Comparison of ENCODE assay signal across 16 cellular contexts in the genomic region with DNA sequence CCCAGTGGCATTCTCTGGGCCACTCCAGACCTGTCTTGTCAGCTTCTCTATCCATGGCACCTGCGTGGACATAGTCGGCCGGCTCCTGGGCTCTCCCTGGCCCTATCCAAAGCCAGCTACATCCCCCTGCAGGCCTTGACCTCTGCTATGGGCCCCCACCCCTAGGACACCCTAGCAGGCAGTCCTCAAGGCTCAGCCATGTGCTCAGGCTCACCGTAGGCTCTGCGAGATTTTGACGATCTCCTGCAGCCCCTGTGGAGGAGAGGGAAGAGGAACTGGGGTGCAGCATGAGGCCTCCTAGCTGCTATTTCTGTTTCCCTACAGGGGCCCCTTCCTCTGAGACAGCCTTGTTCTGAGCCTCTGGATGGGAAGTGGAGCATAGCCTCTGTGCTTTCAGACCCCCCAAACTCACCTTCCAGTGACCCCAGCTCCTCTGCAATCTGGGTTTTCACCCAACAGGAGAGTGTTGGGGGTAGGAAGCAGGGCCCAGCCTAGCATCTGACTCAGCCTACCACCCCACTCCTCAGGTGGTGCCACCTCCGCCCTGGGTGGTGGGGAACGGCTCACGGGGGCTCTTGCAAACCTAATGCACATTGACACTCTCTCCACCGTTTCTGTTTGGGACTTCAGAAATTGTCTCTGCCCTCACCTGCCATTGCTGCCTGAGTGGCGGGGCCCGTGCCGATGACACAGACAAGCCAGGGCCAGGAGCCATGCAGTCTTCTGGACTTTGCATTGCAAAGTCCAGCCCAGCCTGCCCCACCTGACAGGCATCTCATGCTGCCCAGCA. TPM values are rescaled to one million over a fixed set of nuclear protein-coding genes. Genes with fewer than 3 reads are reported as not detected.
A peak's percentile ranks its signal among the peaks of the same experiment; 100 is the strongest.
DNase-seq lines count a peak whose midpoint lies in the region; ATAC-seq, FAIRE-seq and TF ChIP-seq lines count a peak whose summit lies in the region.
"Had no signal": no experiment of that assay in that cellular context is flagged by ENCODE, and none has a peak within 500 bp of the region (broad histone marks: within the 10 kb centered on the region; RNA-seq: fewer than 3 reads in every experiment).

No MANE protein-coding gene starts in this region.

- no peak overlapping the region for H3K27ac ChIP-seq in RWPE2 (ENCODE audit: poor library complexity, severe bottlenecking)
- H3K27ac ChIP-seq: pancreas had no signal

- H3K36me3 ChIP-seq in RWPE2 (ENCODE audit: low read depth), result no peaks in the 10 kb centered on the region
- H3K36me3 ChIP-seq: pancreas had no signal

- FAIRE-seq in GM12891 (lab: Jason Lieb, UNC), result no peak
- FAIRE-seq: pancreas had no signal

- no peaks in the 10 kb centered on the region for H3K9me3 ChIP-seq in RWPE2 (ENCODE audit: severe bottlenecking)
- H3K9me3 ChIP-seq: pancreas had no signal

- no peak for TF ChIP-seq POLR2A in GM12891 (IDR thresholded peaks at IDR 0.05; ENCODE audit: low read depth, low read length)

- ATAC-seq in RWPE2 (ENCODE audit: low read depth) (no peak), HG03521 (IDR thresholded peaks at IDR 0.05; ENCODE audit: unreplicated experiment) (no peak)

- H3K4me3 ChIP-seq in RWPE2 (ENCODE audit: severe bottlenecking), result no peak overlapping the region
- H3K4me3 ChIP-seq: lung, pancreas had no signal

- H3K4me1 ChIP-seq in RWPE2 (ENCODE audit: insufficient read depth, poor library complexity, severe bottlenecking), result no peaks in the 10 kb centered on the region
- H3K4me1 ChIP-seq: pancreas had no signal

- H3K27me3 ChIP-seq in RWPE2 (ENCODE audit: insufficient read depth, poor library complexity, severe bottlenecking), result peaks cover 29% of the 10 kb centered on the region
- H3K27me3 ChIP-seq: pancreas had no signal

- TF ChIP-seq CTCF in RWPE2 (IDR thresholded peaks at IDR 0.05; ENCODE audit: poor library complexity, severe bottlenecking), result no peak

- intact Hi-C loops in cardiac septum (cut with DNase I), result no loop called here

- DNase-seq in GM12891 (ENCODE audit: insufficient read length, low spot score) (no peak), RWPE2 (ENCODE audit: low spot score) (peak; percentile 54), cardiac septum (ENCODE audit: low spot score) (peak; percentile 68), putamen (ENCODE audit: low spot score) (peak; percentile 45), iPS-NIHi11 (ENCODE audit: low spot score) (no peak), 8988T (no peak)
- no peak for DNase-seq in activated CD4-positive, alpha-beta T cell treated with anti-CD3 and anti-CD28 coated beads, Interleukin-2, amount 50 U/mL, for 48 hours
- DNase-seq: activated CD4-positive, alpha-beta memory T cell treated with anti-CD3 and anti-CD28 coated beads, Interleukin-2, amount 10 ng/mL, durations not matched to agents 7 days and 5 days; endodermal cell; NCI-H1436 treated with DMSO at 0.1 percent for 48 hours; NCI-H526 treated with DMSO at 0.1 percent for 48 hours; stimulated activated naive CD4-positive, alpha-beta T cell; SW 1271 had no signal

TF ChIP-seq in GM12891, 5 proteins besides CTCF, POLR2A, EP300 and RAD21:
- TF ChIP-seq SPI1 (IDR thresholded peaks at IDR 0.05; ENCODE audit: low read depth, low read length) (peak; percentile 45; the same call in 1 of the 2 replicates), TAF1 (IDR thresholded peaks at IDR 0.05; ENCODE audit: low read depth, low read length) (no peak)

RNA-seq across cellular contexts. Expression of gene HRH2, which starts 36.7 kb away (rescaled TPM):
- 0.01 TPM for polyA plus RNA-seq in GM12891 (2012; ENCODE audit: low read depth, missing spikeins)
- total RNA-seq in cardiac septum, result 60.1 TPM

Comparison
In these comparisons a context has a peak if more than half of its experiments do, and no peak if none do; other contexts are left out.
1. DNase-seq: peak in RWPE2 (single experiment), cardiac septum (single experiment) and putamen (single experiment); none in GM12891 (single experiment), iPS-NIHi11 (single experiment), activated CD4-positive, alpha-beta T cell treated with anti-CD3 and anti-CD28 coated beads, Interleukin-2, amount 50 U/mL, for 48 hours (0 of 2) and 8988T (single experiment).